8 cellular contexts compared by ENCODE assay signal in genomic region chr10:69861251-69862240, GRCh38. TPM values are rescaled to one million over a fixed set of nuclear protein-coding genes. Genes with fewer than 3 reads are reported as not detected.
DNase-seq lines count a peak whose midpoint lies in the region; ATAC-seq, FAIRE-seq and TF ChIP-seq lines count a peak whose summit lies in the region.

No MANE protein-coding gene starts in this region.

- H3K9me3 Mint-ChIP-seq in activated naive CD4-positive, alpha-beta T cell treated with anti-CD3 and anti-CD28 coated beads, Interleukin-2, amount 50 U/mL, for 72 hours, result no peaks in the 10 kb centered on the region
- H3K9me3 Mint-ChIP-seq in activated naive CD4-positive, alpha-beta T cell treated with anti-CD3 and anti-CD28 coated beads, Interleukin-2, amount 10 ng/mL, durations not matched to agents 7 days and 5 days, result no peaks in the 10 kb centered on the region

- no peak overlapping the region for H3K27ac Mint-ChIP-seq in activated naive CD4-positive, alpha-beta T cell treated with anti-CD3 and anti-CD28 coated beads, Interleukin-2, amount 50 U/mL, for 72 hours
- no peak overlapping the region for H3K27ac Mint-ChIP-seq in activated naive CD4-positive, alpha-beta T cell treated with anti-CD3 and anti-CD28 coated beads, Interleukin-2, amount 10 ng/mL, durations not matched to agents 7 days and 5 days

- WGBS in gastroesophageal sphincter (ENCODE audit: low coverage in 1 of 2), 2 donors, result 47% methylated on average over 3 of the region's 7 CpGs; no CpG with 5 or more reads in 1 of the 2 donors

- FAIRE-seq in urothelium cell line (lab: Jason Lieb, UNC), result peak; percentile 94

- no peak overlapping the region for H3K27ac ChIP-seq in gastroesophageal sphincter

- CTCF ChIA-PET in activated naive CD4-positive, alpha-beta T cell treated with anti-CD3 and anti-CD28 coated beads, Interleukin-2, amount 10 ng/mL, durations not matched to agents 7 days and 5 days (lab: Charles Lee), result interaction anchor here (0.6 to 1.7 kb wide), 3 partner anchors 10 to 72 kb away, joined by 3 to 6 read pairs (median 3); no protein-coding TSS in a partner anchor

- no peaks in the 10 kb centered on the region for H3K36me3 ChIP-seq in gastroesophageal sphincter

- TF ChIP-seq POLR2A in gastroesophageal sphincter (IDR thresholded peaks at IDR 0.05), result no peak

- no peak for TF ChIP-seq EP300 in gastroesophageal sphincter (IDR thresholded peaks at IDR 0.05)

- TF ChIP-seq CTCF in gastroesophageal sphincter (IDR thresholded peaks at IDR 0.05), result peak in 2 of 4 experiments; percentile 4 to 23

- peaks cover 28% of the 10 kb centered on the region for H3K4me1 Mint-ChIP-seq in activated naive CD4-positive, alpha-beta T cell treated with anti-CD3 and anti-CD28 coated beads, Interleukin-2, amount 10 ng/mL, durations not matched to agents 7 days and 5 days

- H3K36me3 Mint-ChIP-seq in activated naive CD4-positive, alpha-beta T cell treated with anti-CD3 and anti-CD28 coated beads, Interleukin-2, amount 50 U/mL, for 72 hours, result no peaks in the 10 kb centered on the region
- H3K36me3 Mint-ChIP-seq in activated naive CD4-positive, alpha-beta T cell treated with anti-CD3 and anti-CD28 coated beads, Interleukin-2, amount 10 ng/mL, durations not matched to agents 7 days and 5 days, result no peaks in the 10 kb centered on the region

- H3K4me3 Mint-ChIP-seq in activated naive CD4-positive, alpha-beta T cell treated with anti-CD3 and anti-CD28 coated beads, Interleukin-2, amount 10 ng/mL, durations not matched to agents 7 days and 5 days, result no peak overlapping the region

- no peak overlapping the region for H3K4me3 ChIP-seq in gastroesophageal sphincter

- no peaks in the 10 kb centered on the region for H3K9me3 ChIP-seq in gastroesophageal sphincter

- H3K27me3 ChIP-seq in gastroesophageal sphincter, result no peaks in the 10 kb centered on the region

- ATAC-seq in activated naive CD4-positive, alpha-beta T cell treated with anti-CD3 and anti-CD28 coated beads, Interleukin-2, amount 50 U/mL, for 72 hours, result peak; percentile 56 to 80
- ATAC-seq in gastroesophageal sphincter, result peak; percentile 35
- ATAC-seq in HG03469 (IDR thresholded peaks at IDR 0.05; ENCODE audit: unreplicated experiment), result no peak
- no peak for ATAC-seq in HG03460 (IDR thresholded peaks at IDR 0.05; ENCODE audit: unreplicated experiment)

- DNase-seq in activated naive CD4-positive, alpha-beta T cell treated with anti-CD3 and anti-CD28 coated beads, Interleukin-2, amount 50 U/mL, for 72 hours (ENCODE audit: low spot score in 2 of 2), result peak in 1 of 2 donors; percentile 8
- DNase-seq in activated naive CD4-positive, alpha-beta T cell treated with anti-CD3 and anti-CD28 coated beads, Interleukin-2, amount 10 ng/mL, durations not matched to agents 7 days and 5 days, result no peak
- peak; percentile 77 for DNase-seq in RKO (ENCODE audit: low spot score)
- DNase-seq in urothelium cell line (ENCODE audit: low spot score), result peak; percentile 89
- no peak for DNase-seq in COR-L47 (lab: John Stamatoyannopoulos, UW)

- peaks cover 0 to 28% (median 3%) of the 10 kb centered on the region in 3 donors for H3K4me1 ChIP-seq in gastroesophageal sphincter

- H3K27me3 Mint-ChIP-seq in activated naive CD4-positive, alpha-beta T cell treated with anti-CD3 and anti-CD28 coated beads, Interleukin-2, amount 10 ng/mL, durations not matched to agents 7 days and 5 days, result peaks cover 33% of the 10 kb centered on the region

RNA-seq across cellular contexts. Expression of gene COL13A1, which starts 59.8 kb away (rescaled TPM):
- not detected for total RNA-seq in activated naive CD4-positive, alpha-beta T cell treated with anti-CD3 and anti-CD28 coated beads, Interleukin-2, amount 50 U/mL, for 72 hours
- 1 to 10 TPM; 1.2 to 6.8 (median 3.9) TPM for total RNA-seq in gastroesophageal sphincter

Comparison
In these comparisons a context has a peak if more than half of its experiments do, and no peak if none do; other contexts are left out.
1. ATAC-seq: peak in activated naive CD4-positive, alpha-beta T cell treated with anti-CD3 and anti-CD28 coated beads, Interleukin-2, amount 50 U/mL, for 72 hours (2 of 2) and gastroesophageal sphincter (single experiment); none in HG03469 (single experiment) and HG03460 (single experiment).
2. DNase-seq: peak in RKO (single experiment) and urothelium cell line (single experiment); none in activated naive CD4-positive, alpha-beta T cell treated with anti-CD3 and anti-CD28 coated beads, Interleukin-2, amount 10 ng/mL, durations not matched to agents 7 days and 5 days (single experiment) and COR-L47 (single experiment).